ENCODE assay signal across 10 cellular contexts in the genomic region with DNA sequence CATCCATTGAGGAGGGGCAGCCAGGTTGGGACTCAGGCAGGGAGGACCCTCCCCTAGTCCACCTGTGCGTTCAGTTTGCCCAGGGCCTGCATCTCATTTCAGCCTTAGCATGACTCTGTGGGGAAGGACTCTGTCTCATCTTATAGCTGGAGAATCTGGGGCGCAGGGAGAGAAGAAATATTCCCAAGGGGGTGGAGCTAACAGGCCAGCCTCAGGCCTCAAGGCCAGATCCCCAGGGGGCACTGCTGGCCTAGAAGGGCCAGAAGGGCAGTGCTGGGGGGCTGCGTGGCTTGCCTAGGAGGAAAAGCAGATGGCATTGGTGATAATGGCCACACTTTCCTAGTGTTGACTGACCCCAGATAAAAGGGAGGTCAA. TPM values are rescaled to one million over a fixed set of nuclear protein-coding genes. Genes with fewer than 3 reads are reported as not detected.
DNase-seq lines count a peak whose midpoint lies in the region; ATAC-seq and TF ChIP-seq lines count a peak whose summit lies in the region.
"Had no signal": no experiment of that assay in that cellular context is flagged by ENCODE, and none has a peak within 500 bp of the region (broad histone marks: within the 10 kb centered on the region; RNA-seq: fewer than 3 reads in every experiment).

No MANE protein-coding gene starts in this region.

- in situ Hi-C loops in gastrocnemius medialis (cut with MboI; ENCODE audit: low sequenced_read_pairs in 4 of 4) = no loop called here

- ATAC-seq in right cardiac atrium (no peak), gastrocnemius medialis (no peak), GM19467 (IDR thresholded peaks at IDR 0.05; ENCODE audit: unreplicated experiment) (no peak), HG03097 (IDR thresholded peaks at IDR 0.05; ENCODE audit: low FRiP score, unreplicated experiment) (no peak)
- ATAC-seq: stimulated activated memory B cell treated with anti-CD40 and anti-IgM and Interleukin-4, amounts not matched to agents 10 μg/mL and 1 μg/mL and 100 μg/mL, for 72 hours had no signal

- H3K9ac ChIP-seq in ES-I3 (ENCODE audit: low read depth, low read length) = peak overlapping the region; percentile 2; the same call in 1 of the 2 replicates

- peak overlapping the region; percentile 41 for H3K4me3 ChIP-seq in WI38 (ENCODE audit: low read depth, low read length)
- H3K4me3 ChIP-seq in right cardiac atrium (ENCODE audit: low read length) = no peak overlapping the region
- H3K4me3 ChIP-seq in gastrocnemius medialis = peak overlapping the region in 3 of 4 donors; percentile 42 to 49 (median 46)
- H3K4me3 ChIP-seq: mucosa of descending colon had no signal

- H3K4me1 ChIP-seq in ES-I3 (ENCODE audit: insufficient read depth, low read length) (peaks cover 52% of the 10 kb centered on the region), right cardiac atrium (ENCODE audit: control insufficient read depth, insufficient read depth, low read length) (peaks cover 60% of the 10 kb centered on the region), gastrocnemius medialis (peaks cover 81 to 98% of the 10 kb centered on the region in 2 donors)

- intact Hi-C loops in right cardiac atrium (cut with DNase I) (no loop called here), gastrocnemius medialis (cut with DNase I; ENCODE audit: low total_unique reads) (loop anchor here (5.0 to 10.0 kb wide), 3 partner anchors 111 to 1639 kb away; partner anchors contain the start of genes CDV3, NPHP3 and RYK)

- WGBS in right cardiac atrium = 47% methylated on average over 3 of the region's 3 CpGs

- H3K36me3 ChIP-seq in ES-I3 (ENCODE audit: insufficient read depth, low read length) (peaks cover 64% of the 10 kb centered on the region), gastrocnemius medialis (peaks cover 0 to 43% of the 10 kb centered on the region in 2 donors)

- 0 out of 2 replicates have a peak, but pooled peaks have one; percentile 8 for TF ChIP-seq CTCF in WI38 (IDR thresholded peaks at IDR 0.05; ENCODE audit: low read depth, low read length)
- no peak for TF ChIP-seq CTCF in gastrocnemius medialis (IDR thresholded peaks at IDR 0.05 in 4 of 5, conservative IDR thresholded peaks at IDR 0.05 in 1 of 5)

- DNase-seq in right cardiac atrium (peak in 1 of 3 donors; percentile 63), gastrocnemius medialis (no peak), NCI-H526 treated with DMSO at 0.1 percent for 48 hours (lab: John Stamatoyannopoulos, UW) (no peak)
- no peak for DNase-seq in stimulated activated naive CD4-positive, alpha-beta T cell treated with Interleukin-2 at 50 U/mL for 16 hours (lab: John Stamatoyannopoulos, UW)

- H3K27ac ChIP-seq in right cardiac atrium (ENCODE audit: low read length) (peak overlapping the region; percentile 95), gastrocnemius medialis (peak overlapping the region; percentile 72 to 99 (median 97))

- TF ChIP-seq POLR2A in gastrocnemius medialis (IDR thresholded peaks at IDR 0.05) = no peak

- H3K9me3 ChIP-seq in ES-I3 (ENCODE audit: control insufficient read depth, insufficient read depth, low read length) (no peaks in the 10 kb centered on the region), right cardiac atrium (ENCODE audit: control insufficient read depth, low read length) (no peaks in the 10 kb centered on the region), gastrocnemius medialis (no peaks in the 10 kb centered on the region)
- H3K9me3 ChIP-seq: mucosa of descending colon had no signal

- H3K27me3 ChIP-seq in right cardiac atrium (ENCODE audit: control insufficient read depth, insufficient read depth) (no peaks in the 10 kb centered on the region), gastrocnemius medialis (no peaks in the 10 kb centered on the region)

RNA-seq across cellular contexts. Expression of gene AMOTL2, which starts 10.9 kb away (rescaled TPM):
- total RNA-seq in right cardiac atrium (10 to 100 TPM; 44.6 to 57.6 (median 47.6) TPM), gastrocnemius medialis (10 to 100 TPM; 17.9 to 29.9 (median 20.6) TPM)
- polyA plus RNA-seq in right cardiac atrium = 22.9 TPM
